In the genomic region with DNA sequence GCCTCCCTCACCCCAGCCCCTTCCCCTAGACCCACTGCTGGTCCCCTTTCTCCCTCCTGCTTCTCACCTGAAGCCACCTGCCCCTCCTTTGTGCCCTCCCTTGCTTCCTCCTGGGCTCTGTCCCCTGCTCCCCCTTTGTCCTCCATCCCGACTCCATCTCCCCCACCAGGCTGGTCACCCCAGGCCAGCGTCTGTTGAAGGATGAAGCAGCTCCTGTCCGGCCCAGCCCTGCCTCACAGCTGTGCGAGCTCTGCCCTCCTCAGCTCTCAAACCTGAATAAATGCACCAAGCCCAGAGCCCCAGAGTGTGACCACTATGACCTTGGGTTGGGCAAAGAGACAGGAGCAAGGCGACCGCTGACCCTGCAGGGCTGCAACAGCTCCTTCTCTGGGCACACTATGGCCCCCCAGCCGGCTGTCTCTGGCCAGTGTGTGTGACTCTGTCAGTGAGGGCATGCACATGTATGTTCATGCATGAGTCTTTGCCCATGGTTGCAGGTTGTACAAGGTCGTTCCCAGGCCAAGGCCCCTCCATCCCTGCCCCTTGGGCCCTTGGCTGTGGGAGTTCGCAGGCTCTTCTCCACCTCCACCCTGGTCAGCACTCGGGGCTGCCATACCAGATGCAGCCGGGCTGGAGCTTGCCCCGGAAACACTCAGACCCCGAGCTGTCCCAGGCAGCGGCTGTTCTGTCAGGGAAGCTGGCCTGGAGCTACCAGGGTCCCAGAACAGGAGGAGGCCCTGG, we compare ENCODE assay signal across 1 cellular context.
TF ChIP-seq lines count a peak whose summit lies in the region.

No MANE protein-coding gene starts in this region.

TF ChIP-seq in WTC11, 78 proteins besides CTCF, POLR2A, EP300 and RAD21 (continued from another document):
- TF ChIP-seq, protein P1, sequence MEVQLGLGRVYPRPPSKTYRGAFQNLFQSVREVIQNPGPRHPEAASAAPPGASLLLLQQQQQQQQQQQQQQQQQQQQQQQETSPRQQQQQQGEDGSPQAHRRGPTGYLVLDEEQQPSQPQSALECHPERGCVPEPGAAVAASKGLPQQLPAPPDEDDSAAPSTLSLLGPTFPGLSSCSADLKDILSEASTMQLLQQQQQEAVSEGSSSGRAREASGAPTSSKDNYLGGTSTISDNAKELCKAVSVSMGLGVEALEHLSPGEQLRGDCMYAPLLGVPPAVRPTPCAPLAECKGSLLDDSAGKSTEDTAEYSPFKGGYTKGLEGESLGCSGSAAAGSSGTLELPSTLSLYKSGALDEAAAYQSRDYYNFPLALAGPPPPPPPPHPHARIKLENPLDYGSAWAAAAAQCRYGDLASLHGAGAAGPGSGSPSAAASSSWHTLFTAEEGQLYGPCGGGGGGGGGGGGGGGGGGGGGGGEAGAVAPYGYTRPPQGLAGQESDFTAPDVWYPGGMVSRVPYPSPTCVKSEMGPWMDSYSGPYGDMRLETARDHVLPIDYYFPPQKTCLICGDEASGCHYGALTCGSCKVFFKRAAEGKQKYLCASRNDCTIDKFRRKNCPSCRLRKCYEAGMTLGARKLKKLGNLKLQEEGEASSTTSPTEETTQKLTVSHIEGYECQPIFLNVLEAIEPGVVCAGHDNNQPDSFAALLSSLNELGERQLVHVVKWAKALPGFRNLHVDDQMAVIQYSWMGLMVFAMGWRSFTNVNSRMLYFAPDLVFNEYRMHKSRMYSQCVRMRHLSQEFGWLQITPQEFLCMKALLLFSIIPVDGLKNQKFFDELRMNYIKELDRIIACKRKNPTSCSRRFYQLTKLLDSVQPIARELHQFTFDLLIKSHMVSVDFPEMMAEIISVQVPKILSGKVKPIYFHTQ (CRISPR knock-in tag; IDR thresholded peaks at IDR 0.05): no peak
- TF ChIP-seq SMAD4 (CRISPR knock-in tag; IDR thresholded peaks at IDR 0.05) (no peak), SP1 (CRISPR knock-in tag; conservative IDR thresholded peaks at IDR 0.05) (no peak), ZNF121 (CRISPR knock-in tag; IDR thresholded peaks at IDR 0.05) (no peak), KAT7 (CRISPR knock-in tag; IDR thresholded peaks at IDR 0.05; ENCODE audit: borderline replicate concordance) (no peak)
TF ChIP-seq in WTC11: peak in this region for 0.
